In genomic region chr6:111872521-111873177, GRCh38 we compare ENCODE assay signal across 8 cellular contexts. TPM values are rescaled to one million over a fixed set of nuclear protein-coding genes. Genes with fewer than 3 reads are reported as not detected.
DNase-seq lines count a peak whose midpoint lies in the region; ATAC-seq, FAIRE-seq and TF ChIP-seq lines count a peak whose summit lies in the region.

No MANE protein-coding gene starts in this region.

- no peak for TF ChIP-seq CTCF in liver (IDR thresholded peaks at IDR 0.05; ENCODE audit: low read depth, low read length, missing input control)

- H3K4me3 ChIP-seq in BLaER1 (peak overlapping the region; percentile 91), liver (ENCODE audit: low read depth in 1 of 3, low read length in 3 of 3) (peak overlapping the region; percentile 18 to 82 (median 46))

- H3K27ac ChIP-seq in BLaER1 (peak overlapping the region; percentile 94), liver (ENCODE audit: low read depth in 1 of 2, low read length in 2 of 2) (peak overlapping the region; percentile 27 to 52)

- H4K20me1 ChIP-seq in BLaER1: peaks cover 45% of the 10 kb centered on the region

- no peak for TF ChIP-seq RAD21 in liver (IDR thresholded peaks at IDR 0.05)

- H3K9ac ChIP-seq in BLaER1 (peak overlapping the region; percentile 89), liver (ENCODE audit: low read depth in 1 of 2, low read length in 2 of 2) (peak overlapping the region in 1 of 2 donors; percentile 33)

- no peaks in the 10 kb centered on the region for H3K27me3 ChIP-seq in BLaER1
- peaks cover 0 to 9% (median 1%) of the 10 kb centered on the region in 4 donors for H3K27me3 ChIP-seq in liver (ENCODE audit: control insufficient read depth in 4 of 4, insufficient read depth in 4 of 4, low read length in 3 of 4)

- peak; percentile 15 for ATAC-seq in GM21360 (IDR thresholded peaks at IDR 0.05; ENCODE audit: unreplicated experiment)

- no peak for FAIRE-seq in HTR-8/SVneo (lab: Jason Lieb, UNC)

- H3K4me1 ChIP-seq in BLaER1: peaks cover 41% of the 10 kb centered on the region
- H3K4me1 ChIP-seq in liver (ENCODE audit: control insufficient read depth in 4 of 4, insufficient read depth in 4 of 4, low read length in 3 of 4): peaks cover 6 to 16% (median 12%) of the 10 kb centered on the region in 4 donors

- WGBS in liver: 3% methylated on average over 78 of the region's 78 CpGs

- H3K4me2 ChIP-seq in BLaER1: peak overlapping the region; percentile 94

- DNase-seq in HTR-8/SVneo (ENCODE audit: insufficient read length, low spot score) (peak; percentile 41), cerebellum (ENCODE audit: low spot score) (peak; percentile 60), NCI-H446 treated with DMSO at 0.1 percent for 48 hours (lab: John Stamatoyannopoulos, UW) (no peak)
- DNase-seq in activated CD4-positive, CD25-positive, alpha-beta regulatory T cell treated with anti-CD3 and anti-CD28 coated beads, Interleukin-2, amount 50 U/mL, for 16 hours (ENCODE audit: low read depth, low spot score): peak; percentile 42
- peak; percentile 33 to 53 for DNase-seq in stimulated activated CD4-positive, alpha-beta T cell treated with anti-CD3 and anti-CD28 coated beads, Interleukin-4, amount 100 ng/mL, for 48 hours (ENCODE audit: low read depth in 2 of 2)

- H3K36me3 ChIP-seq in BLaER1 (peaks cover 13% of the 10 kb centered on the region; the same call in 1 of the 2 replicates), liver (ENCODE audit: control insufficient read depth in 4 of 4, insufficient read depth in 3 of 4, low read depth in 1 of 4, low read length in 3 of 4) (no peaks in the 10 kb centered on the region)

- H3K9me3 ChIP-seq in BLaER1: no peaks in the 10 kb centered on the region
- no peaks in the 10 kb centered on the region for H3K9me3 ChIP-seq in liver (ENCODE audit: control insufficient read depth in 4 of 4, low read length in 3 of 4)

TF ChIP-seq in liver, 16 proteins besides CTCF, POLR2A, EP300 and RAD21:
- no peak for TF ChIP-seq FOXA2 (IDR thresholded peaks at IDR 0.05)
- TF ChIP-seq MAX (IDR thresholded peaks at IDR 0.05): no peak
- TF ChIP-seq, protein P1, sequence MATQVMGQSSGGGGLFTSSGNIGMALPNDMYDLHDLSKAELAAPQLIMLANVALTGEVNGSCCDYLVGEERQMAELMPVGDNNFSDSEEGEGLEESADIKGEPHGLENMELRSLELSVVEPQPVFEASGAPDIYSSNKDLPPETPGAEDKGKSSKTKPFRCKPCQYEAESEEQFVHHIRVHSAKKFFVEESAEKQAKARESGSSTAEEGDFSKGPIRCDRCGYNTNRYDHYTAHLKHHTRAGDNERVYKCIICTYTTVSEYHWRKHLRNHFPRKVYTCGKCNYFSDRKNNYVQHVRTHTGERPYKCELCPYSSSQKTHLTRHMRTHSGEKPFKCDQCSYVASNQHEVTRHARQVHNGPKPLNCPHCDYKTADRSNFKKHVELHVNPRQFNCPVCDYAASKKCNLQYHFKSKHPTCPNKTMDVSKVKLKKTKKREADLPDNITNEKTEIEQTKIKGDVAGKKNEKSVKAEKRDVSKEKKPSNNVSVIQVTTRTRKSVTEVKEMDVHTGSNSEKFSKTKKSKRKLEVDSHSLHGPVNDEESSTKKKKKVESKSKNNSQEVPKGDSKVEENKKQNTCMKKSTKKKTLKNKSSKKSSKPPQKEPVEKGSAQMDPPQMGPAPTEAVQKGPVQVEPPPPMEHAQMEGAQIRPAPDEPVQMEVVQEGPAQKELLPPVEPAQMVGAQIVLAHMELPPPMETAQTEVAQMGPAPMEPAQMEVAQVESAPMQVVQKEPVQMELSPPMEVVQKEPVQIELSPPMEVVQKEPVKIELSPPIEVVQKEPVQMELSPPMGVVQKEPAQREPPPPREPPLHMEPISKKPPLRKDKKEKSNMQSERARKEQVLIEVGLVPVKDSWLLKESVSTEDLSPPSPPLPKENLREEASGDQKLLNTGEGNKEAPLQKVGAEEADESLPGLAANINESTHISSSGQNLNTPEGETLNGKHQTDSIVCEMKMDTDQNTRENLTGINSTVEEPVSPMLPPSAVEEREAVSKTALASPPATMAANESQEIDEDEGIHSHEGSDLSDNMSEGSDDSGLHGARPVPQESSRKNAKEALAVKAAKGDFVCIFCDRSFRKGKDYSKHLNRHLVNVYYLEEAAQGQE (IDR thresholded peaks at IDR 0.05): no peak
- no peak for TF ChIP-seq ZBTB33 (IDR thresholded peaks at IDR 0.05)
- no peak for TF ChIP-seq NR2F2 (IDR thresholded peaks at IDR 0.05)
- TF ChIP-seq JUND (IDR thresholded peaks at IDR 0.05): no peak
- TF ChIP-seq YY1 (IDR thresholded peaks at IDR 0.05): no peak
- TF ChIP-seq HNF4G (IDR thresholded peaks at IDR 0.05): no peak
- TF ChIP-seq, protein P2, sequence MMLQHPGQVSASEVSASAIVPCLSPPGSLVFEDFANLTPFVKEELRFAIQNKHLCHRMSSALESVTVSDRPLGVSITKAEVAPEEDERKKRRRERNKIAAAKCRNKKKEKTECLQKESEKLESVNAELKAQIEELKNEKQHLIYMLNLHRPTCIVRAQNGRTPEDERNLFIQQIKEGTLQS (IDR thresholded peaks at IDR 0.05): no peak
- no peak for TF ChIP-seq FOXA1 (IDR thresholded peaks at IDR 0.05)
- TF ChIP-seq HNF4A (conservative IDR thresholded peaks at IDR 0.05): no peak
- TF ChIP-seq TAF1 (conservative IDR thresholded peaks at IDR 0.05): no peak
- no peak for TF ChIP-seq RXRA (IDR thresholded peaks at IDR 0.05)

RNA-seq across cellular contexts. Expression of gene FYN, which starts 0.6 kb away (rescaled TPM):
- 281 TPM for total RNA-seq in cerebellum
- total RNA-seq in liver: 10 to 100 TPM; 12.3 to 27.0 TPM
- polyA plus RNA-seq in liver: 10 to 100 TPM; 11.2 to 28.3 TPM

Comparison
In these comparisons a context has a peak if more than half of its experiments do, and no peak if none do; other contexts are left out.
1. RNA of gene FYN, which starts 0.6 kb away (total RNA-seq): 281 TPM in cerebellum (single experiment); 12.3 to 27.0 TPM in liver; every median in the first group is over 10 times any median in the second.